Comparison of ENCODE assay signal across 29 cellular contexts in the genomic region with DNA sequence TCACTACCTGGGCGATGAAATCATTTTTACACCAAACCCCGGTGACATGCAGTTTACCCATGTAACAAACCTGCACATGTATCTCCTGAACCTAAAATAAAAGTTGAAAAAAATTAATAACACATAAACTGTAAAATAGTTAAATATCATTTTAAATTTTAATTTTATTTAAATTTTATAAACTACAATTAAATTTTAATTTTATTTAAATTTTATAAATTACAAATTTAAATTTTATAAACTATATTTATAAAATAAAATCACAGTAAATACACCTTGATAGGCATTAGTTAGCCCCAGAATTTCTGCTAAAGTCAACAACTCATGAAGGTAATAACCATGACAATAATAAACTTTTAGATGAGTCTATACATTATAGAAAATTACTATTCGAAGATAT.
"Had no signal": no experiment of that assay in that cellular context is flagged by ENCODE, and none has a peak within 500 bp of the region (broad histone marks: within the 10 kb centered on the region; RNA-seq: fewer than 3 reads in every experiment).

No MANE protein-coding gene starts in this region.

- H3K4me3 ChIP-seq: adrenal gland, body of pancreas, coronary artery, dorsolateral prefrontal cortex, esophagus muscularis mucosa had no signal

- H3K4me1 ChIP-seq: adrenal gland, body of pancreas, esophagus muscularis mucosa had no signal

- H3K27ac ChIP-seq: adrenal gland, body of pancreas, coronary artery, dorsolateral prefrontal cortex, esophagus muscularis mucosa, VCaP had no signal

- H3K27me3 ChIP-seq: adrenal gland, body of pancreas, esophagus muscularis mucosa had no signal

- H3K36me3 ChIP-seq: adrenal gland, esophagus muscularis mucosa had no signal

- DNase-seq: activated CD4-positive, alpha-beta memory T cell treated with anti-CD3 and anti-CD28 coated beads for 36 hours; activated CD4-positive, alpha-beta T cell treated with anti-CD3 and anti-CD28 coated beads for 36 hours; activated CD4-positive, alpha-beta T cell treated with anti-CD3 and anti-CD28 coated beads, Interleukin-2, amount 10 ng/mL, durations not matched to agents 24 days and 14 days; activated CD4-positive, CD25-positive, alpha-beta regulatory T cell; activated CD4-positive, CD25-positive, alpha-beta regulatory T cell treated with anti-CD3 and anti-CD28 coated beads, Interleukin-2, amount 50 U/mL, for 72 hours; activated CD8-positive, alpha-beta memory T cell treated with anti-CD3 and anti-CD28 coated beads, Interleukin-2, amount 10 ng/mL, durations not matched to agents 7 days and 5 days; activated CD8-positive, alpha-beta memory T cell treated with anti-CD3 and anti-CD28 coated beads, Interleukin-2, amount 50 U/mL, for 4 hours; activated CD8-positive, alpha-beta T cell treated with anti-CD3 and anti-CD28 coated beads, Interleukin-2, amount 10 ng/mL, durations not matched to agents 7 days and 5 days; activated effector memory CD4-positive, alpha-beta T cell treated with anti-CD3 and anti-CD28 coated beads, Interleukin-2, amount 50 U/mL, for 16 hours; activated naive CD4-positive, alpha-beta T cell treated with anti-CD3 and anti-CD28 coated beads for 36 hours; activated naive CD8-positive, alpha-beta T cell treated with anti-CD3 and anti-CD28 coated beads for 36 hours; activated naive CD8-positive, alpha-beta T cell treated with anti-CD3 and anti-CD28 coated beads, Interleukin-2, amount 50 U/mL, for 24 hours; activated T-cell treated with anti-CD3 and anti-CD28 coated beads, Interleukin-2, amount 50 U/mL, for 1 hour; activated T-cell treated with anti-CD3 and anti-CD28 coated beads, Interleukin-2, amount 50 U/mL, for 48 hours; adrenal gland; amygdala; aorta; body of pancreas; caudate nucleus; dorsolateral prefrontal cortex; effector memory CD4-positive, alpha-beta T cell; endodermal cell; erythroblast; foreskin melanocyte; head of caudate nucleus; T-helper 2 cell had no signal

- ATAC-seq: activated CD4-positive, alpha-beta T cell treated with anti-CD3 and anti-CD28 coated beads for 36 hours; activated CD8-positive, alpha-beta memory T cell treated with anti-CD3 and anti-CD28 coated beads, Interleukin-2, amount 10 ng/mL, durations not matched to agents 7 days and 5 days; activated CD8-positive, alpha-beta T cell treated with anti-CD3 and anti-CD28 coated beads, Interleukin-2, amount 10 ng/mL, durations not matched to agents 7 days and 5 days; activated naive CD8-positive, alpha-beta T cell treated with anti-CD3 and anti-CD28 coated beads, Interleukin-2, amount 50 U/mL, for 24 hours; body of pancreas had no signal

- H3K9me3 ChIP-seq: body of pancreas had no signal
